33 cellular contexts compared by ENCODE assay signal in the genomic region with DNA sequence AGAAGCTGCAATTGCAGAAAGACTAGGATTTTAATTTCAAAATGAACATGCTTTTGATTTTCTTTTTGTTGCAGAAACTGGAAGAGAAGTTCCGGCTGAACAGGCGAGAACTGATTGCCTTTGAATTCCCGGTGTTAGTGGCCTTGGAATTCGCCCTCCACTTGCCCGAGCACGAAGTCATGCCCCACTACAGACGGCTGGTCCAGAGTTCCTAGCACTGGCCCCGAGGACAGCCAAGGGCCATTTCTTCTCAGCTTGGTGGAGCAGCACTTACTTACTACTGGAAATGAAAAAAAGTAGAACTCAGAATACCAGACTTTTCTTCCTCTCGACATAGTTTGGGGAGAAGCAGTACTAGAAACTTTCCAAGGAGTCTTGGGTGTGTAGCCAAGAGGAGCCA.
DNase-seq lines count a peak whose midpoint lies in the region; ATAC-seq, FAIRE-seq and TF ChIP-seq lines count a peak whose summit lies in the region.
"Had no signal": no experiment of that assay in that cellular context is flagged by ENCODE, and none has a peak within 500 bp of the region (broad histone marks: within the 10 kb centered on the region; RNA-seq: fewer than 3 reads in every experiment).

No MANE protein-coding gene starts in this region.

- no peak for FAIRE-seq in small intestine (lab: Jason Lieb, UNC)
- FAIRE-seq: A204.1, urothelium cell line had no signal

- H3K4me1 ChIP-seq in GM23338 (ENCODE audit: insufficient read depth) (peaks cover 26% of the 10 kb centered on the region), adipocyte (ENCODE audit: control insufficient read depth, insufficient read depth, low read length) (peaks cover 44% of the 10 kb centered on the region), liver (ENCODE audit: control insufficient read depth in 4 of 4, insufficient read depth in 4 of 4, low read length in 3 of 4) (peaks cover 9 to 21% (median 10%) of the 10 kb centered on the region in 4 donors), small intestine (ENCODE audit: control insufficient read depth in 2 of 2, insufficient read depth in 1 of 2, low read depth in 1 of 2, low read length in 1 of 2) (peaks cover 0 to 11% of the 10 kb centered on the region in 2 donors), left ventricle myocardium inferior (peaks cover 29% of the 10 kb centered on the region)

- H3K9me2 ChIP-seq in GM23338 (ENCODE audit: insufficient read depth), result peaks cover 1% of the 10 kb centered on the region; the same call in 1 of the 2 replicates

- H3K36me3 Mint-ChIP-seq in GM23338 (ENCODE audit: low read depth), result peaks cover 68% of the 10 kb centered on the region
- no peaks in the 10 kb centered on the region for H3K36me3 Mint-ChIP-seq in activated T-helper 17 cell treated with anti-CD3 and anti-CD28 coated beads, Interleukin-2, amount 50 U/mL, for 72 hours (ENCODE audit: low read depth)
- H3K36me3 Mint-ChIP-seq: activated CD4-positive, alpha-beta memory T cell treated with anti-CD3 and anti-CD28 coated beads for 36 hours had no signal

- H3K27ac ChIP-seq in GM23338 (ENCODE audit: low read depth), result no peak overlapping the region
- H3K27ac ChIP-seq in liver (ENCODE audit: low read depth in 1 of 2, low read length in 2 of 2), result no peak overlapping the region
- no peak overlapping the region for H3K27ac ChIP-seq in small intestine (ENCODE audit: low read depth in 1 of 2, low read length in 1 of 2)
- H3K27ac ChIP-seq in left ventricle myocardium inferior (replicated peaks), result no peak overlapping the region
- H3K27ac ChIP-seq: SJSA1 had no signal

- H2AFZ ChIP-seq in GM23338, result no peak overlapping the region

- no peak overlapping the region for H3K4me3 Mint-ChIP-seq in GM23338
- H3K4me3 Mint-ChIP-seq in activated T-helper 17 cell treated with anti-CD3 and anti-CD28 coated beads, Interleukin-2, amount 50 U/mL, for 72 hours, result no peak overlapping the region
- H3K4me3 Mint-ChIP-seq: activated CD4-positive, alpha-beta memory T cell treated with anti-CD3 and anti-CD28 coated beads for 36 hours; activated naive CD4-positive, alpha-beta T cell treated with anti-CD3 and anti-CD28 coated beads, Interleukin-2, amount 10 ng/mL, durations not matched to agents 7 days and 5 days; activated T-helper 1 cell treated with anti-CD3 and anti-CD28 coated beads, Interleukin-12 subunit alpha, Interleukin-12 subunit beta, Interleukin-2, Interleukin-4 antibody, amounts not matched to agents 30 ng/mL and 10 ng/mL and 1 ng/mL, durations not matched to agents 14 hours and 24 hours and 36 hours; CD4-positive, alpha-beta T cell; HFFc6; mesothelial cell of epicardium had no signal

- ATAC-seq in GM23338 (no peak), GM18909 (IDR thresholded peaks at IDR 0.05; ENCODE audit: poor library complexity, unreplicated experiment) (no peak)
- no peak for ATAC-seq in activated T-helper 17 cell treated with anti-CD3 and anti-CD28 coated beads, Interleukin-2, amount 50 U/mL, for 72 hours (replicated peaks)
- ATAC-seq: activated CD4-positive, CD25-positive, alpha-beta regulatory T cell treated with anti-CD3 and anti-CD28 coated beads, Interleukin-2, amount 50 U/mL, for 24 hours; gastroesophageal sphincter; left cardiac atrium; sciatic nerve had no signal

- no peaks in the 10 kb centered on the region for H3K79me2 ChIP-seq in GM23338 (replicated peaks; ENCODE audit: insufficient read depth)

- peaks cover 14% of the 10 kb centered on the region for H3K27me3 Mint-ChIP-seq in GM23338 (ENCODE audit: insufficient read depth, low read depth, poor library complexity)
- no peaks in the 10 kb centered on the region for H3K27me3 Mint-ChIP-seq in activated T-helper 17 cell treated with anti-CD3 and anti-CD28 coated beads, Interleukin-2, amount 50 U/mL, for 72 hours
- H3K27me3 Mint-ChIP-seq: CD4-positive, alpha-beta T cell; progenitor cell of endocrine pancreas had no signal

- no peaks in the 10 kb centered on the region for H3K9me3 Mint-ChIP-seq in GM23338
- no peaks in the 10 kb centered on the region for H3K9me3 Mint-ChIP-seq in activated T-helper 17 cell treated with anti-CD3 and anti-CD28 coated beads, Interleukin-2, amount 50 U/mL, for 72 hours
- H3K9me3 Mint-ChIP-seq: activated CD4-positive, alpha-beta memory T cell treated with anti-CD3 and anti-CD28 coated beads for 36 hours; activated naive CD4-positive, alpha-beta T cell treated with anti-CD3 and anti-CD28 coated beads, Interleukin-2, amount 10 ng/mL, durations not matched to agents 7 days and 5 days; activated T-helper 1 cell treated with anti-CD3 and anti-CD28 coated beads, Interleukin-12 subunit alpha, Interleukin-12 subunit beta, Interleukin-2, Interleukin-4 antibody, amounts not matched to agents 30 ng/mL and 10 ng/mL and 1 ng/mL, durations not matched to agents 14 hours and 24 hours and 36 hours; CD4-positive, alpha-beta T cell; HFFc6; mesothelial cell of epicardium had no signal

- TF ChIP-seq CTCF in GM23338 (conservative IDR thresholded peaks at IDR 0.05; ENCODE audit: low read depth in 2 of 2), result no peak
- TF ChIP-seq CTCF in liver (IDR thresholded peaks at IDR 0.05; ENCODE audit: low read depth, low read length, missing input control), result no peak
- TF ChIP-seq CTCF in left ventricle myocardium inferior (IDR thresholded peaks at IDR 0.05; ENCODE audit: borderline replicate concordance), result no peak

- H3K4me3 ChIP-seq in GM23338, result no peak overlapping the region
- no peak overlapping the region for H3K4me3 ChIP-seq in adipocyte (ENCODE audit: low read length)
- no peak overlapping the region for H3K4me3 ChIP-seq in liver (ENCODE audit: low read depth in 1 of 3, low read length in 3 of 3)
- no peak overlapping the region for H3K4me3 ChIP-seq in small intestine (ENCODE audit: low read depth in 1 of 2, low read length in 2 of 2)
- no peak overlapping the region for H3K4me3 ChIP-seq in left ventricle myocardium inferior
- H3K4me3 ChIP-seq: gastroesophageal sphincter, SJSA1 had no signal

- H3K4me1 Mint-ChIP-seq in GM23338, result peaks cover 34% of the 10 kb centered on the region
- H3K4me1 Mint-ChIP-seq in activated T-helper 17 cell treated with anti-CD3 and anti-CD28 coated beads, Interleukin-2, amount 50 U/mL, for 72 hours, result peaks cover 10% of the 10 kb centered on the region

- no peak for TF ChIP-seq RAD21 in liver (IDR thresholded peaks at IDR 0.05)

- H3K9ac ChIP-seq in adipocyte (ENCODE audit: low read length) (peak overlapping the region; percentile 63), liver (ENCODE audit: low read depth in 1 of 2, low read length in 2 of 2) (no peak overlapping the region)

- H3K27ac Mint-ChIP-seq in GM23338, result peak overlapping the region; percentile 89
- H3K27ac Mint-ChIP-seq in activated T-helper 17 cell treated with anti-CD3 and anti-CD28 coated beads, Interleukin-2, amount 50 U/mL, for 72 hours, result no peak overlapping the region
- H3K27ac Mint-ChIP-seq: activated CD4-positive, alpha-beta memory T cell treated with anti-CD3 and anti-CD28 coated beads for 36 hours; activated naive CD4-positive, alpha-beta T cell treated with anti-CD3 and anti-CD28 coated beads, Interleukin-2, amount 10 ng/mL, durations not matched to agents 7 days and 5 days; activated T-helper 1 cell treated with anti-CD3 and anti-CD28 coated beads, Interleukin-12 subunit alpha, Interleukin-12 subunit beta, Interleukin-2, Interleukin-4 antibody, amounts not matched to agents 30 ng/mL and 10 ng/mL and 1 ng/mL, durations not matched to agents 14 hours and 24 hours and 36 hours; mesothelial cell of epicardium; progenitor cell of endocrine pancreas had no signal

- H3F3A ChIP-seq in GM23338 (replicated peaks; ENCODE audit: low read depth), result peaks cover 22% of the 10 kb centered on the region

- DNase-seq in GM23338 (ENCODE audit: low spot score), result no peak
- DNase-seq in adipocyte (ENCODE audit: low read depth), result no peak
- peak; percentile 59 for DNase-seq in small intestine
- DNase-seq in activated T-cell treated with anti-CD3 and anti-CD28 coated beads, Interleukin-2, amount 50 U/mL, for 48 hours, result no peak
- DNase-seq in left ventricle myocardium inferior, result no peak
- DNase-seq: activated CD4-positive, alpha-beta memory T cell treated with anti-CD3 and anti-CD28 coated beads for 36 hours; activated naive CD4-positive, alpha-beta T cell treated with anti-CD3 and anti-CD28 coated beads, Interleukin-2, amount 10 ng/mL, durations not matched to agents 7 days and 5 days; amniotic stem cell; CD4-positive, alpha-beta T cell; DMS79 treated with DMSO at 0.1 percent for 48 hours; GDM1; GOT3; HFFc6; left cardiac atrium; NCI-H1048; NCI-H446; NCI-H774; stimulated activated CD4-positive, alpha-beta T cell treated with anti-CD3 and anti-CD28 coated beads, Interleukin-12 subunit alpha, Interleukin-12 subunit beta, amount 100 ng/mL, for 4 hours; stimulated activated CD4-positive, alpha-beta T cell treated with anti-CD3 and anti-CD28 coated beads, Interleukin-4, amount 100 ng/mL, for 24 hours; substantia nigra; T-helper 1 cell had no signal

- 52% methylated on average over 9 of the region's 9 CpGs for WGBS in liver
- 27 to 73% (median 56%) methylated on average over 9 of the region's 9 CpGs for WGBS in small intestine, 3 donors

- H3K9me3 ChIP-seq in adipocyte (ENCODE audit: control insufficient read depth, low read length) (no peaks in the 10 kb centered on the region), liver (ENCODE audit: control insufficient read depth in 4 of 4, low read length in 3 of 4) (no peaks in the 10 kb centered on the region), small intestine (ENCODE audit: control insufficient read depth, low read depth) (no peaks in the 10 kb centered on the region), left ventricle myocardium inferior (replicated peaks) (no peaks in the 10 kb centered on the region)
- H3K9me3 ChIP-seq: gastroesophageal sphincter, SJSA1 had no signal

- H3K36me3 ChIP-seq in GM23338 (ENCODE audit: insufficient read depth) (peaks cover 18% of the 10 kb centered on the region), adipocyte (ENCODE audit: control insufficient read depth, insufficient read depth, low read length, severe bottlenecking) (peaks cover 56% of the 10 kb centered on the region), liver (ENCODE audit: control insufficient read depth in 4 of 4, insufficient read depth in 3 of 4, low read depth in 1 of 4, low read length in 3 of 4) (peaks cover 0 to 21% (median 10%) of the 10 kb centered on the region in 4 donors), small intestine (ENCODE audit: control insufficient read depth in 2 of 2, insufficient read depth in 2 of 2, low read length in 2 of 2) (peaks cover 0 to 3% of the 10 kb centered on the region in 2 donors), left ventricle myocardium inferior (peaks cover 4% of the 10 kb centered on the region)

- no peaks in the 10 kb centered on the region for H4K20me1 ChIP-seq in GM23338 (replicated peaks; ENCODE audit: insufficient read depth)

- no peak overlapping the region for H3K4me2 ChIP-seq in GM23338

- no peaks in the 10 kb centered on the region for H3K27me3 ChIP-seq in GM23338 (ENCODE audit: insufficient read depth)
- H3K27me3 ChIP-seq in adipocyte (replicated peaks; ENCODE audit: control insufficient read depth, insufficient read depth, low read length), result no peaks in the 10 kb centered on the region
- H3K27me3 ChIP-seq in liver (ENCODE audit: control insufficient read depth in 4 of 4, insufficient read depth in 4 of 4, low read length in 3 of 4), result no peaks in the 10 kb centered on the region
- H3K27me3 ChIP-seq in small intestine (ENCODE audit: control insufficient read depth in 2 of 2, insufficient read depth in 2 of 2, low read length in 2 of 2), result no peaks in the 10 kb centered on the region
- H3K27me3 ChIP-seq in left ventricle myocardium inferior (ENCODE audit: low read depth), result no peaks in the 10 kb centered on the region
- H3K27me3 ChIP-seq: gastroesophageal sphincter, SJSA1 had no signal

- intact Hi-C loops in left ventricle myocardium inferior (cut with micrococcal nuclease), result no loop called here
